In the genomic region with DNA sequence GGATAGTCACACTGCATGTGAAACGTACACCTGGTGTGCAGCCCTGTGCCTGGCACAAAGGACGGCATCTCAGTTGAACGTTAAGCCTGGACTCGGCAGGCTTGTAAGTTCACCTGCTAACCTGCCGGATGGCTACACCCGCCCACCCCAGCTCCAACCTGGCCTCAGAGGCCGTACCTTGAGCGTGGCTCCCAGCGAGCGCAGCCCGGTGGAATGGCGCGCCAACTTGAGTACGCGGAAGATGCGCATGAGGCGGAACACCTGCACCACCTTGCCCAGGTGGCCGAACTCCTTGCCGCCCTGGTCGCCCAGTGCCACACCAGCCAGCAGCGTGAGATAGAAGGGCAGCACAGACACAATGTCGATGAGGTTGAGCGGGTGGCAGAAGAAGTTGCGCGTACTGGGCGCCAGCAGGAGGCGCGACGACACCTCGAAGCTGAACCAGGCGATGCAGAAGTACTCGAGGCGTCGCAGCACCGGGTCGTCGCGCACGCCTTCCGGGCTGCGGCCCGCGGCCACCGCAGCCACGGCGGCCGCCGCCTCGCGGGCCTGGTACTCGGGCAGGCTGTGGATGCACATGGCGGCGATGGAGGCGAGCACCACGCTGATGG, we compare ENCODE assay signal across 9 cellular contexts. TPM values are rescaled to one million over a fixed set of nuclear protein-coding genes. Genes with fewer than 3 reads are reported as not detected.
DNase-seq lines count a peak whose midpoint lies in the region; ATAC-seq and TF ChIP-seq lines count a peak whose summit lies in the region.
"Had no signal": no experiment of that assay in that cellular context is flagged by ENCODE, and none has a peak within 500 bp of the region (broad histone marks: within the 10 kb centered on the region; RNA-seq: fewer than 3 reads in every experiment).

No MANE protein-coding gene starts in this region.

- H3K4me3 Mint-ChIP-seq in activated T-cell treated with anti-CD3 and anti-CD28 coated beads, Interleukin-2, amount 50 U/mL, for 4 hours = peak overlapping the region; percentile 42
- H3K4me3 Mint-ChIP-seq in Caco-2 (ENCODE audit: unreplicated experiment) = no peak overlapping the region

- H3K27me3 Mint-ChIP-seq in activated T-cell treated with anti-CD3 and anti-CD28 coated beads, Interleukin-2, amount 50 U/mL, for 4 hours (ENCODE audit: low read depth) = peaks cover 45% of the 10 kb centered on the region
- no peaks in the 10 kb centered on the region for H3K27me3 Mint-ChIP-seq in Caco-2 (ENCODE audit: insufficient read depth, unreplicated experiment)

- H3K4me1 ChIP-seq in Caco-2 (no peaks in the 10 kb centered on the region), gastrocnemius medialis (no peaks in the 10 kb centered on the region)

- H3K9me3 ChIP-seq in Caco-2 = no peaks in the 10 kb centered on the region
- H3K9me3 ChIP-seq in gastrocnemius medialis = no peaks in the 10 kb centered on the region

- DNase-seq in H7 (peak; percentile 61), left cardiac atrium (peak; percentile 44), Caco-2 (no peak), NCI-H146 (lab: John Stamatoyannopoulos, UW) (no peak), gastrocnemius medialis (no peak)
- no peak for DNase-seq in activated T-cell treated with anti-CD3 and anti-CD28 coated beads, Interleukin-2, amount 50 U/mL, for 4 hours
- DNase-seq in stimulated activated CD4-positive, alpha-beta T cell treated with anti-CD3 and anti-CD28 coated beads, Interleukin-4, amount 100 ng/mL, for 24 hours = peak; percentile 36

- H3K36me3 Mint-ChIP-seq in activated T-cell treated with anti-CD3 and anti-CD28 coated beads, Interleukin-2, amount 50 U/mL, for 4 hours (ENCODE audit: insufficient read depth) = no peaks in the 10 kb centered on the region
- H3K36me3 Mint-ChIP-seq in Caco-2 (ENCODE audit: insufficient read depth, unreplicated experiment) = peaks cover 5% of the 10 kb centered on the region

- in situ Hi-C loops in gastrocnemius medialis (cut with MboI; ENCODE audit: low sequenced_read_pairs in 4 of 4) = loop anchor here in 2 of 4 donors (10.0 kb wide), 1 partner anchor 53 kb away; no protein-coding TSS in a partner anchor

- H3K27ac Mint-ChIP-seq in Caco-2 (ENCODE audit: unreplicated experiment) = no peak overlapping the region

- H3K36me3 ChIP-seq in H7 (replicated peaks; ENCODE audit: control insufficient read depth, insufficient read depth, low read length) (no peaks in the 10 kb centered on the region), Caco-2 (ENCODE audit: control insufficient read depth, insufficient read depth, low read length) (no peaks in the 10 kb centered on the region), gastrocnemius medialis (no peaks in the 10 kb centered on the region)

- POLR2A ChIA-PET in Caco-2 (lab: Charles Lee) = no interaction called here

- H3K27ac ChIP-seq in gastrocnemius medialis = no peak overlapping the region

- peaks cover 15% of the 10 kb centered on the region for H3K4me1 Mint-ChIP-seq in activated T-cell treated with anti-CD3 and anti-CD28 coated beads, Interleukin-2, amount 50 U/mL, for 4 hours (ENCODE audit: low read depth)
- no peaks in the 10 kb centered on the region for H3K4me1 Mint-ChIP-seq in Caco-2 (ENCODE audit: low read depth, unreplicated experiment)

- CTCF ChIA-PET in Caco-2 (lab: Charles Lee) = interaction anchor here (0.8 to 7.0 kb wide), 7 partner anchors 9 to 263 kb away, joined by 3 to 203 read pairs (median 14); no protein-coding TSS in a partner anchor

- ATAC-seq in activated T-cell treated with anti-CD3 and anti-CD28 coated beads, Interleukin-2, amount 50 U/mL, for 4 hours = peak; percentile 51 to 61
- peak in 1 of 2 donors; percentile 41 for ATAC-seq in left cardiac atrium
- no peak for ATAC-seq in gastrocnemius medialis
- no peak for ATAC-seq in HG02885 (IDR thresholded peaks at IDR 0.05; ENCODE audit: poor library complexity, unreplicated experiment)

- H3K4me3 ChIP-seq in H7 (ENCODE audit: insufficient read depth, low read depth, low read length) = no peak overlapping the region
- no peak overlapping the region for H3K4me3 ChIP-seq in Caco-2 (ENCODE audit: low read depth, low read length)
- no peak overlapping the region for H3K4me3 ChIP-seq in gastrocnemius medialis

- no TSS peak for BruUV-seq in Caco-2 (replicated peaks; lab: Mats Ljungman, UMichigan)

- no peaks in the 10 kb centered on the region for H3K9me3 Mint-ChIP-seq in activated T-cell treated with anti-CD3 and anti-CD28 coated beads, Interleukin-2, amount 50 U/mL, for 4 hours
- H3K9me3 Mint-ChIP-seq in Caco-2 (ENCODE audit: unreplicated experiment) = no peaks in the 10 kb centered on the region

- intact Hi-C loops in left cardiac atrium (cut with DNase I) = loop anchor here (5.0 to 10.0 kb wide), 3 partner anchors 55 to 197 kb away; no protein-coding TSS in a partner anchor
- intact Hi-C loops in Caco-2 (cut with micrococcal nuclease; ENCODE audit: unreplicated experiment) = no loop called here
- intact Hi-C loops in gastrocnemius medialis (cut with DNase I; ENCODE audit: low total_unique reads) = loop anchor here (10.0 kb wide), 1 partner anchor 83 kb away; no protein-coding TSS in a partner anchor

- no peak for TF ChIP-seq POLR2A in gastrocnemius medialis (IDR thresholded peaks at IDR 0.05)

- no peak for TF ChIP-seq CTCF in Caco-2 (IDR thresholded peaks at IDR 0.05; ENCODE audit: insufficient read depth in 1 of 2, low read depth in 1 of 2, low read length in 1 of 2, severe bottlenecking in 1 of 2, unreplicated experiment in 1 of 2)
- peak in 1 of 5 experiments; percentile 10 for TF ChIP-seq CTCF in gastrocnemius medialis (IDR thresholded peaks at IDR 0.05 in 4 of 5, conservative IDR thresholded peaks at IDR 0.05 in 1 of 5)

- peaks cover 40% of the 10 kb centered on the region for H3K27me3 ChIP-seq in H7 (ENCODE audit: control insufficient read depth, insufficient read depth, low read length)
- no peaks in the 10 kb centered on the region for H3K27me3 ChIP-seq in Caco-2 (replicated peaks; ENCODE audit: control insufficient read depth, insufficient read depth, low read length)
- H3K27me3 ChIP-seq in gastrocnemius medialis = peaks cover 46 to 56% (median 49%) of the 10 kb centered on the region in 3 donors

RNA-seq across cellular contexts. Expression of gene KCNS1, which starts 3.3 kb away (rescaled TPM):
- total RNA-seq in H7 (2014; rRNA removed; shearing (Covaris generic)) = 0.18 and 0.59 TPM in 2 replicates
- under 1 TPM; 0.13 to 0.37 (median 0.16) TPM for total RNA-seq in activated T-cell treated with anti-CD3 and anti-CD28 coated beads, Interleukin-2, amount 50 U/mL, for 4 hours
- under 1 TPM; 0.21 TPM for total RNA-seq in left cardiac atrium
- total RNA-seq in Caco-2 (2022) = 0.09 TPM in 1 of 2 replicates, not detected in the other
- total RNA-seq in gastrocnemius medialis = not detected

RNA-seq across cellular contexts. Expression of gene WFDC5, which starts 17.4 kb away (rescaled TPM):
- not detected in 2 replicates for total RNA-seq in H7 (2014; rRNA removed; shearing (Covaris generic))
- total RNA-seq in activated T-cell treated with anti-CD3 and anti-CD28 coated beads, Interleukin-2, amount 50 U/mL, for 4 hours = not detected
- not detected for total RNA-seq in left cardiac atrium
- not detected in 2 replicates for total RNA-seq in Caco-2 (2022)
- not detected for total RNA-seq in gastrocnemius medialis
- total RNA-seq: frontal cortex had no signal

RNA-seq across cellular contexts. Expression of gene WFDC12, which starts 26.7 kb away (rescaled TPM):
- not detected in 2 replicates for total RNA-seq in H7 (2014; rRNA removed; shearing (Covaris generic))
- not detected for total RNA-seq in activated T-cell treated with anti-CD3 and anti-CD28 coated beads, Interleukin-2, amount 50 U/mL, for 4 hours
- total RNA-seq in left cardiac atrium (not detected), Caco-2 (2022) (not detected in 2 replicates), gastrocnemius medialis (not detected)
- total RNA-seq: frontal cortex had no signal

Comparison
In these comparisons a context has a peak if more than half of its experiments do, and no peak if none do; other contexts are left out.
1. DNase-seq: peak in H7 (single experiment), left cardiac atrium (single experiment) and stimulated activated CD4-positive, alpha-beta T cell treated with anti-CD3 and anti-CD28 coated beads, Interleukin-4, amount 100 ng/mL, for 24 hours (single experiment); none in activated T-cell treated with anti-CD3 and anti-CD28 coated beads, Interleukin-2, amount 50 U/mL, for 4 hours (single experiment), Caco-2 (0 of 2), NCI-H146 (single experiment) and gastrocnemius medialis (0 of 2).
2. ATAC-seq: peak in activated T-cell treated with anti-CD3 and anti-CD28 coated beads, Interleukin-2, amount 50 U/mL, for 4 hours (2 of 2); none in gastrocnemius medialis (0 of 2) and HG02885 (single experiment).